10 cellular contexts compared by ENCODE assay signal in the genomic region with DNA sequence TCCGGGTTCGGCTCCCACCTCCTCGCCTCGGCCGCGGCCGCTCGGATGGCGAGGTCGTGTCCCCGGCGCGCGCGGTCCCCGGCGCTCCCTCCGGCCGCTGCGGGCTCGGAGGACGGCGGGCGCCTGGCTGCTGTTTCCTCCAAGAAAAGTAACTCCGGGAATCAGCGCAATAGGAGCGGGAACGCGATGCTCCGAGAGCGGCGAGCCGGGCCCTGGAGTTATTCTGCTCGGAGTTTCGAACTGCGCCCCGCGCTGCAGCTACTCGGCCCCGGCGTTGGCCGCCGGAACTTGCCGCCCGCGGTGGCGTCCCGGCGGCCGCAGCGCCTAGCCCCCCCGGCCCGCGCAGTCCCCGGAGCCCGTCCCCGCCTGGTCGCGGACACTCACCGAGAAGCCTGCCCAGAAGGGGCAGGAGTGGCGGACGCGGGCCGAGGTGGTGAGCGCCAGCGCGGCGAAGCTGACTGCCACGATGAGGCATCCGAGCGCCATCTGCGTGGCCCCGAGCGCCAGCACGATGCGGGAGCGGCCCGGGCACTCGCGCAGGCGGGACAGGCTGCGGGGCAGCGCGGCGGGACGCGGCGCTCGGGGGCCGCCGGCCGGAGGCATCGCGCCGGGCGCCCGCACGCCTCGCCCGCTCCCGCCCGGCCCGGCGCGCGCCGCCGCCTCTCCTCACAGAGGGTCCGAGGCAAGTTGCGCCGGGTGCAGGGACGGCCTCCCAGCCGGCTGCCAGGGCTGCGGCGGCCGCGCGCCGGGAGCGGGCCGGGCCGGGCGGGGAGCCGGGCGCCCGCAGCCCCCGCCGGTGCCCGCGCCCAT.
A peak's percentile ranks its signal among the peaks of the same experiment; 100 is the strongest.
DNase-seq lines count a peak whose midpoint lies in the region; ATAC-seq, FAIRE-seq and TF ChIP-seq lines count a peak whose summit lies in the region.
"Had no signal": no experiment of that assay in that cellular context is flagged by ENCODE, and none has a peak within 500 bp of the region (broad histone marks: within the 10 kb centered on the region; RNA-seq: fewer than 3 reads in every experiment).

No MANE protein-coding gene starts in this region.

- no peak overlapping the region for H3K27ac Mint-ChIP-seq in neural progenitor cell

- peaks cover 3% of the 10 kb centered on the region for H3F3A ChIP-seq in MM.1S (ENCODE audit: insufficient read depth, low read length)
- H3F3A ChIP-seq in neural progenitor cell (ENCODE audit: low read depth), result peaks cover 27% of the 10 kb centered on the region

- no peak overlapping the region for H3K27ac ChIP-seq in MM.1S (ENCODE audit: low read length)
- H3K27ac ChIP-seq in neural progenitor cell, result no peak overlapping the region
- H3K27ac ChIP-seq: neutrophil had no signal

- H3K4me3 ChIP-seq in MM.1S (ENCODE audit: low read length) (peak overlapping the region; percentile 52; the same call in 1 of the 2 replicates), fibroblast of the aortic adventitia (ENCODE audit: low read depth, low read length) (peak overlapping the region; percentile 53), neural progenitor cell (peak overlapping the region; percentile 75)

- H3K36me3 ChIP-seq in MM.1S (replicated peaks; ENCODE audit: insufficient read depth, low read length) (no peaks in the 10 kb centered on the region), neural progenitor cell (no peaks in the 10 kb centered on the region)
- H3K36me3 ChIP-seq: neutrophil had no signal

- FAIRE-seq in urothelium cell line (lab: Jason Lieb, UNC), result no peak
- FAIRE-seq in RCC 7860 (lab: Jason Lieb, UNC), result no peak

- H3K4me3 Mint-ChIP-seq in neural progenitor cell, result no peak overlapping the region
- H3K4me3 Mint-ChIP-seq in activated T-cell treated with anti-CD3 and anti-CD28 coated beads, Interleukin-2, amount 50 U/mL, for 4 hours, result no peak overlapping the region

- H3K79me2 ChIP-seq in MM.1S (ENCODE audit: low read length), result no peaks in the 10 kb centered on the region
- H3K79me2 ChIP-seq in neural progenitor cell (ENCODE audit: low read depth), result no peaks in the 10 kb centered on the region

- TF ChIP-seq CTCF in MM.1S (IDR thresholded peaks at IDR 0.05; ENCODE audit: low read length), result no peak
- TF ChIP-seq CTCF in fibroblast of the aortic adventitia (IDR thresholded peaks at IDR 0.05; ENCODE audit: insufficient read depth, low read length), result no peak
- no peak for TF ChIP-seq CTCF in neural progenitor cell (IDR thresholded peaks at IDR 0.05)

- peaks cover 6% of the 10 kb centered on the region for H3K27me3 Mint-ChIP-seq in neural progenitor cell (ENCODE audit: insufficient read depth, low read depth)
- H3K27me3 Mint-ChIP-seq in activated T-cell treated with anti-CD3 and anti-CD28 coated beads, Interleukin-2, amount 50 U/mL, for 4 hours (ENCODE audit: low read depth), result peaks cover 56% of the 10 kb centered on the region

- H3K27me3 ChIP-seq in MM.1S (replicated peaks; ENCODE audit: insufficient read depth, low read length) (peaks cover 18% of the 10 kb centered on the region), neural progenitor cell (peaks cover 62% of the 10 kb centered on the region)

- H3K4me1 ChIP-seq in MM.1S (ENCODE audit: low read length), result peaks cover 3% of the 10 kb centered on the region; the same call in 1 of the 2 replicates
- H3K4me1 ChIP-seq in neural progenitor cell, result peaks cover 17% of the 10 kb centered on the region

- H2AFZ ChIP-seq in MM.1S (ENCODE audit: low read length) (no peak overlapping the region), neural progenitor cell (replicated peaks) (peak overlapping the region; percentile 97)

- H3K4me2 ChIP-seq in MM.1S (ENCODE audit: low read depth, low read length), result peak overlapping the region; percentile 50; the same call in 1 of the 2 replicates
- H3K4me2 ChIP-seq in neural progenitor cell, result peak overlapping the region; percentile 95

- H3K36me3 Mint-ChIP-seq in neural progenitor cell, result no peaks in the 10 kb centered on the region
- no peaks in the 10 kb centered on the region for H3K36me3 Mint-ChIP-seq in activated T-cell treated with anti-CD3 and anti-CD28 coated beads, Interleukin-2, amount 50 U/mL, for 4 hours (ENCODE audit: insufficient read depth)

- H3K9me2 ChIP-seq in MM.1S (replicated peaks; ENCODE audit: insufficient read depth, low read length), result no peaks in the 10 kb centered on the region

- DNase-seq in COLO668 (lab: John Stamatoyannopoulos, UW; ENCODE audit: unreplicated experiment) (peak; percentile 74), MM.1S (peak; percentile 13), fibroblast of the aortic adventitia (ENCODE audit: low read depth) (peak; percentile 2), neural progenitor cell (ENCODE audit: low spot score) (peak; percentile 67), AG08395 (ENCODE audit: low spot score) (no peak), urothelium cell line (ENCODE audit: low spot score) (no peak), RCC 7860 (ENCODE audit: low spot score) (no peak)
- DNase-seq in activated T-cell treated with anti-CD3 and anti-CD28 coated beads, Interleukin-2, amount 50 U/mL, for 4 hours, result no peak
- DNase-seq: activated T-cell treated with anti-CD3 and anti-CD28 coated beads, Interleukin-2, amount 50 U/mL, for 1 hour had no signal

- H4K20me1 ChIP-seq in MM.1S (ENCODE audit: insufficient read depth, low read length), result no peaks in the 10 kb centered on the region
- peaks cover 23% of the 10 kb centered on the region for H4K20me1 ChIP-seq in neural progenitor cell (ENCODE audit: low read depth)

- H3K9me3 ChIP-seq in MM.1S (replicated peaks; ENCODE audit: insufficient read depth, low read length), result no peaks in the 10 kb centered on the region
- H3K9me3 ChIP-seq in neural progenitor cell (ENCODE audit: low read depth), result no peaks in the 10 kb centered on the region
- H3K9me3 ChIP-seq: neutrophil had no signal

- peaks cover 2% of the 10 kb centered on the region for H3K9me3 Mint-ChIP-seq in neural progenitor cell
- H3K9me3 Mint-ChIP-seq in activated T-cell treated with anti-CD3 and anti-CD28 coated beads, Interleukin-2, amount 50 U/mL, for 4 hours, result peaks cover 4% of the 10 kb centered on the region

- ATAC-seq in activated T-cell treated with anti-CD3 and anti-CD28 coated beads, Interleukin-2, amount 50 U/mL, for 4 hours, result no peak

- H3K9ac ChIP-seq in MM.1S (ENCODE audit: low read length) (no peak overlapping the region), neural progenitor cell (no peak overlapping the region)

- peaks cover 26% of the 10 kb centered on the region for H3K4me1 Mint-ChIP-seq in neural progenitor cell
- peaks cover 8% of the 10 kb centered on the region for H3K4me1 Mint-ChIP-seq in activated T-cell treated with anti-CD3 and anti-CD28 coated beads, Interleukin-2, amount 50 U/mL, for 4 hours (ENCODE audit: low read depth)

Comparison
In these comparisons a context has a peak if more than half of its experiments do, and no peak if none do; other contexts are left out.
1. DNase-seq: peak in COLO668 (single experiment), MM.1S (single experiment), fibroblast of the aortic adventitia (single experiment) and neural progenitor cell (single experiment); none in AG08395 (single experiment), activated T-cell treated with anti-CD3 and anti-CD28 coated beads, Interleukin-2, amount 50 U/mL, for 4 hours (single experiment), urothelium cell line (single experiment) and RCC 7860 (single experiment).
2. Peak in every context shown above with its lines, with median percentiles within 50 percentile points of each other: H3K4me3 ChIP-seq.